12 cellular contexts compared by ENCODE assay signal in the genomic region with DNA sequence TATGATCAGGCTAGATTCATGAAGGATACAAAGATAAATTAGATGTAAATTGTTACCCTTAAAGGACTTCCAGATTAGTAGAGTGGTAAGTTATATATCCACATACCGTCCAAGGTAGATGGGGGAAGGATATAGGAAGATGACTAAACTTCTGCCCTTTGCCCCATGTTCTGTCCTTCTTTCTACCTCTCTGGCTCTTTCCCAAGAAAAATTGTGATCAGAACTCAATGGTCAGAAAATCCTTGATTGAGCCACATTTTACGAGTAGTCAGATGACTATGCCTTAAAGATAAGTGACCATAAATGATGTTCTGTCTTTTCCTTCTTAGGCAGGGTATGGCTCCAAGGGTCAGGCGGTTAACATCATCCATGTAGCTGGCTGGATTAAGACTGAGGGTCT. TPM values are rescaled to one million over a fixed set of nuclear protein-coding genes. Genes with fewer than 3 reads are reported as not detected.
"Had no signal": no experiment of that assay in that cellular context is flagged by ENCODE, and none has a peak within 500 bp of the region (broad histone marks: within the 10 kb centered on the region; RNA-seq: fewer than 3 reads in every experiment).

No MANE protein-coding gene starts in this region.

- H2AFZ ChIP-seq: GM23248, GM23338 had no signal

- FAIRE-seq: H1, H54 had no signal

- H3K27ac ChIP-seq: GM23248 had no signal

- DNase-seq: GM23248, GOT3, H7, H9, HCEC 1CT, HFFc6 had no signal

- H3K36me3 ChIP-seq: HAP-1 had no signal

- H3K4me3 ChIP-seq: GM23248, GM23338, HAP-1 had no signal

- H3K9me3 ChIP-seq: HAP-1 had no signal

- ATAC-seq: GM23338, HCT116 had no signal

- H3K4me1 ChIP-seq: HAP-1 had no signal

- H3K27ac Mint-ChIP-seq: GM23338, HFFc6 had no signal

- H3K4me2 ChIP-seq: GM23338 had no signal

- H3K4me3 Mint-ChIP-seq: GM23338, H9, HFFc6 had no signal

- H3K9me3 Mint-ChIP-seq: HFFc6 had no signal

RNA-seq across cellular contexts. Expression of a gene that starts 4.4 kb away (rescaled TPM):
- total RNA-seq: GM23248, H4, HFFc6 had no signal
- polyA plus RNA-seq: GM23248 had no signal
